8 cellular contexts compared by ENCODE assay signal in genomic region chr19:7293795-7294570, GRCh38. TPM values are rescaled to one million over a fixed set of nuclear protein-coding genes. Genes with fewer than 3 reads are reported as not detected.
A peak's percentile ranks its signal among the peaks of the same experiment; 100 is the strongest.
DNase-seq lines count a peak whose midpoint lies in the region; ATAC-seq and TF ChIP-seq lines count a peak whose summit lies in the region.

TSS of gene INSR (minus strand) at chr19:7294414. CDS start at chr19:7293891, 523 bp downstream.

- no peaks in the 10 kb centered on the region for H3K9me3 ChIP-seq in thoracic aorta

- no peaks in the 10 kb centered on the region for H3K9me3 Mint-ChIP-seq in activated naive CD8-positive, alpha-beta T cell treated with anti-CD3 and anti-CD28 coated beads for 36 hours

- H3K27ac ChIP-seq in thoracic aorta: peak within 1 kb of the TSS; percentile 93 to 94

- peaks cover 7% of the 10 kb centered on the region for H3K4me1 Mint-ChIP-seq in activated naive CD8-positive, alpha-beta T cell treated with anti-CD3 and anti-CD28 coated beads for 36 hours

- H3K4me3 Mint-ChIP-seq in activated naive CD8-positive, alpha-beta T cell treated with anti-CD3 and anti-CD28 coated beads for 36 hours: peak within 1 kb of the TSS; percentile 75

- peaks cover 7 to 24% of the 10 kb centered on the region in 2 donors for H3K4me1 ChIP-seq in thoracic aorta (ENCODE audit: control insufficient read depth in 1 of 2, low read depth in 2 of 2)

- peaks cover 57% of the 10 kb centered on the region for H3K27me3 Mint-ChIP-seq in activated naive CD8-positive, alpha-beta T cell treated with anti-CD3 and anti-CD28 coated beads for 36 hours

- TF ChIP-seq CTCF in LNCaP clone FGC (IDR thresholded peaks at IDR 0.05; ENCODE audit: control insufficient read depth, extremely low read depth, insufficient read depth): no peak
- no peak for TF ChIP-seq CTCF in thoracic aorta (IDR thresholded peaks at IDR 0.05)

- DNase-seq in DMS 273 (lab: John Stamatoyannopoulos, UW; ENCODE audit: unreplicated experiment) (peak; percentile 96), LNCaP clone FGC (ENCODE audit: low read depth) (peak; percentile 72), SHP77 (lab: John Stamatoyannopoulos, UW) (peak; percentile 82 to 83), glomerular visceral epithelial cell (ENCODE audit: extremely low spot score) (peak; percentile 78), nucleus accumbens (lab: John Stamatoyannopoulos, UW) (peak; percentile 8 to 91 (median 80)), thoracic aorta (ENCODE audit: low spot score) (peak; percentile 53)
- DNase-seq in activated naive CD8-positive, alpha-beta T cell treated with anti-CD3 and anti-CD28 coated beads for 36 hours: peak; percentile 70

- no peak within 1 kb of the TSS for H3K27ac Mint-ChIP-seq in activated naive CD8-positive, alpha-beta T cell treated with anti-CD3 and anti-CD28 coated beads for 36 hours

- no peaks in the 10 kb centered on the region for H3K36me3 Mint-ChIP-seq in activated naive CD8-positive, alpha-beta T cell treated with anti-CD3 and anti-CD28 coated beads for 36 hours

- ATAC-seq in GM21786 (IDR thresholded peaks at IDR 0.05; ENCODE audit: unreplicated experiment): peak; percentile 62
- peak; percentile 76 for ATAC-seq in thoracic aorta (ENCODE audit: insufficient number of reproducible peaks, low FRiP score, low read depth)

- no peaks in the 10 kb centered on the region for H3K27me3 ChIP-seq in thoracic aorta (replicated peaks; ENCODE audit: insufficient read depth)

- H3K36me3 ChIP-seq in thoracic aorta: no peaks in the 10 kb centered on the region

- peak within 1 kb of the TSS; percentile 75 for H3K4me3 ChIP-seq in LNCaP clone FGC (ENCODE audit: low read depth, low read length)
- peak within 1 kb of the TSS; percentile 96 for H3K4me3 ChIP-seq in thoracic aorta

RNA-seq across cellular contexts. Expression of gene INSR, which starts in this region (rescaled TPM):
- 1 to 10 TPM; 1.2 to 1.4 TPM for total RNA-seq in activated naive CD8-positive, alpha-beta T cell treated with anti-CD3 and anti-CD28 coated beads for 36 hours
- 100 to 1,000 TPM; 102 to 116 TPM for total RNA-seq in thoracic aorta

Comparison
In these comparisons a context has a peak if more than half of its experiments do, and no peak if none do; other contexts are left out.
1. Peak in every context shown above with its lines: DNase-seq, ATAC-seq, H3K4me3 ChIP-seq and H3K27ac ChIP-seq.
2. RNA of gene INSR (total RNA-seq): 102 to 116 TPM in thoracic aorta; 1.2 to 1.4 TPM in activated naive CD8-positive, alpha-beta T cell treated with anti-CD3 and anti-CD28 coated beads for 36 hours; every median in the first group is over 10 times any median in the second.